Comparison of ENCODE assay signal across 8 cellular contexts in genomic region chr19:4971424-4971793, GRCh38. TPM values are rescaled to one million over a fixed set of nuclear protein-coding genes. Genes with fewer than 3 reads are reported as not detected.
A peak's percentile ranks its signal among the peaks of the same experiment; 100 is the strongest.
DNase-seq lines count a peak whose midpoint lies in the region; ATAC-seq and TF ChIP-seq lines count a peak whose summit lies in the region.

No MANE protein-coding gene starts in this region.

- POLR2A ChIA-PET in HCT116 (lab: Charles Lee), result interaction anchor here (0.7 to 1.1 kb wide), 3 partner anchors 21 to 105 kb away, joined by 3 to 6 read pairs (median 3); no protein-coding TSS in a partner anchor

- H3K79me2 ChIP-seq in HCT116 (ENCODE audit: insufficient read depth, low read length), result peaks cover 55% of the 10 kb centered on the region
- H3K79me2 ChIP-seq in trophoblast cell (ENCODE audit: control insufficient read depth, insufficient read depth, low read length, poor library complexity), result peaks cover 37% of the 10 kb centered on the region

- H3K79me1 ChIP-seq in trophoblast cell (ENCODE audit: low read length), result peaks cover 32% of the 10 kb centered on the region

- H3K4me1 ChIP-seq in HCT116 (ENCODE audit: control insufficient read depth in 1 of 2, insufficient read depth in 2 of 2, low read length in 2 of 2) (peaks cover 47 to 77% of the 10 kb centered on the region in 2 experiments), esophagus squamous epithelium (peaks cover 47 to 78% (median 52%) of the 10 kb centered on the region in 3 donors), trophoblast cell (ENCODE audit: control insufficient read depth in 1 of 2, insufficient read depth in 2 of 2, low read length in 2 of 2) (peaks cover 29 to 38% of the 10 kb centered on the region in 2 experiments)

- TF ChIP-seq CTCF in HCT116 (IDR thresholded peaks at IDR 0.05 in 2 of 3, conservative IDR thresholded peaks at IDR 0.05 in 1 of 3; ENCODE audit: borderline replicate concordance in 1 of 3, insufficient read depth in 1 of 3, low read depth in 2 of 3, low read length in 2 of 3), result no peak
- TF ChIP-seq CTCF in esophagus squamous epithelium (IDR thresholded peaks at IDR 0.05), result no peak

- H3K27me3 ChIP-seq in HCT116 (ENCODE audit: insufficient read depth, low read length) (no peaks in the 10 kb centered on the region), esophagus squamous epithelium (no peaks in the 10 kb centered on the region), trophoblast cell (ENCODE audit: insufficient read depth, low read length) (no peaks in the 10 kb centered on the region)

- no peak overlapping the region for H2BK5ac ChIP-seq in trophoblast cell (ENCODE audit: low read depth, low read length, poor library complexity)

- H3K4ac ChIP-seq in trophoblast cell (ENCODE audit: low read depth, low read length), result peak overlapping the region; percentile 47

- no peak overlapping the region for H2AFZ ChIP-seq in HCT116 (ENCODE audit: low read depth, low read length, poor library complexity, severe bottlenecking)
- no peak overlapping the region for H2AFZ ChIP-seq in trophoblast cell (ENCODE audit: insufficient read depth, low read length, poor library complexity)

- H3K23ac ChIP-seq in trophoblast cell (ENCODE audit: low read length), result no peak overlapping the region

- H3K9me2 ChIP-seq in HCT116 (ENCODE audit: insufficient read depth), result no peaks in the 10 kb centered on the region

- DNase-seq in AML-193 (lab: John Stamatoyannopoulos, UW) (peak; percentile 15 to 23), HCT116 (ENCODE audit: low read depth, low spot score) (no peak), esophagus squamous epithelium (lab: John Stamatoyannopoulos, UW) (no peak), trophoblast cell (peak; percentile 63 to 66), HCEC 1CT (no peak)
- DNase-seq in activated CD4-positive, alpha-beta T cell treated with anti-CD3 and anti-CD28 coated beads for 48 hours, result peak; percentile 57

- CTCF ChIA-PET in HCT116 (lab: Charles Lee), result interaction anchor here (0.9 to 2.9 kb wide), 3 partner anchors 30 to 101 kb away, joined by 3 to 7 read pairs (median 5); no protein-coding TSS in a partner anchor

- intact Hi-C loops in HCT116 (cut with micrococcal nuclease), result loop anchor here (10.0 kb wide), 1 partner anchor 247 kb away; the partner anchor contains the start of gene DPP9
- intact Hi-C loops in esophagus squamous epithelium (cut with DNase I), result no loop called here

- peak overlapping the region; percentile 53; the same call in 1 of the 2 replicates for H3K9ac ChIP-seq in HCT116 (ENCODE audit: low read length)
- no peak overlapping the region for H3K9ac ChIP-seq in trophoblast cell (ENCODE audit: low read length)

- H3K4me2 ChIP-seq in HCT116 (ENCODE audit: low read length) (peak overlapping the region; percentile 98), trophoblast cell (ENCODE audit: low read length) (peak overlapping the region; percentile 99)

- H3K36me3 ChIP-seq in HCT116 (ENCODE audit: control insufficient read depth in 1 of 2, insufficient read depth in 2 of 2, low read length in 2 of 2), result no peaks in the 10 kb centered on the region
- no peaks in the 10 kb centered on the region for H3K36me3 ChIP-seq in esophagus squamous epithelium
- H3K36me3 ChIP-seq in trophoblast cell (ENCODE audit: control insufficient read depth in 1 of 2, insufficient read depth in 2 of 2, low read length in 2 of 2), result peaks cover 0 to 2% of the 10 kb centered on the region in 2 experiments

- no peak overlapping the region for H4K8ac ChIP-seq in trophoblast cell (ENCODE audit: low read depth, low read length)

- TF ChIP-seq POLR2A in HCT116 (IDR thresholded peaks at IDR 0.05; ENCODE audit: borderline replicate concordance, extremely low read depth, insufficient read depth, insufficient read length) (no peak), esophagus squamous epithelium (IDR thresholded peaks at IDR 0.05) (no peak)

- no TSS peak for BruUV-seq in HCT116 (replicated peaks; lab: Mats Ljungman, UMichigan)

- H3K4me3 ChIP-seq in HCT116 (replicated peaks in 1 of 2; ENCODE audit: low read depth in 1 of 2, low read length in 2 of 2) (peak overlapping the region; percentile 67 to 76), esophagus squamous epithelium (peak overlapping the region; percentile 51 to 76 (median 72)), trophoblast cell (ENCODE audit: low read depth, low read length) (peak overlapping the region; percentile 55)

- H3K27ac ChIP-seq in HCT116 (ENCODE audit: low read depth, low read length), result no peak overlapping the region
- peak overlapping the region; percentile 85 to 92 (median 91) for H3K27ac ChIP-seq in esophagus squamous epithelium
- H3K27ac ChIP-seq in trophoblast cell (ENCODE audit: low read depth, low read length), result peak overlapping the region; percentile 35

- no peak for TF ChIP-seq RAD21 in HCT116 (IDR thresholded peaks at IDR 0.05; ENCODE audit: low read depth)

- no peak overlapping the region for H4K12ac ChIP-seq in trophoblast cell (ENCODE audit: low read depth, low read length)

- RAD21 ChIA-PET in HCT116 (lab: Charles Lee; ENCODE audit: low non-redundant PET in 1 of 2, low total read pairs in 2 of 2, uncharacterized antibody in 2 of 2, unreplicated experiment in 2 of 2), result no interaction called here

- H2BK120ac ChIP-seq in trophoblast cell (ENCODE audit: insufficient read depth, low read length, poor library complexity), result peak overlapping the region; percentile 56

- no peaks in the 10 kb centered on the region for H4K20me1 ChIP-seq in HCT116 (ENCODE audit: insufficient read depth)

- 8 to 16% methylated on average over 7 to 9 of the region's 10 CpGs for WGBS in esophagus squamous epithelium, 2 donors
- WGBS in trophoblast cell (ENCODE audit: extremely low coverage, insufficient coverage, insufficient read length), result no CpG with 5 or more reads among the region's 10 CpGs

- H3K9me3 ChIP-seq in HCT116 (ENCODE audit: control insufficient read depth in 1 of 2, insufficient read depth in 1 of 2, low read depth in 1 of 2, low read length in 2 of 2), result no peaks in the 10 kb centered on the region
- no peaks in the 10 kb centered on the region for H3K9me3 ChIP-seq in esophagus squamous epithelium
- H3K9me3 ChIP-seq in trophoblast cell (ENCODE audit: insufficient read depth, low read depth, low read length), result no peaks in the 10 kb centered on the region

- peak overlapping the region; percentile 24 for H3K18ac ChIP-seq in trophoblast cell (ENCODE audit: low read length)

- peak overlapping the region; percentile 74 for H4K91ac ChIP-seq in trophoblast cell (ENCODE audit: low read depth, low read length)

- peak overlapping the region; percentile 1 for H2BK12ac ChIP-seq in trophoblast cell (ENCODE audit: low read length)

- ATAC-seq in HCT116, result no peak
- no peak for ATAC-seq in HG03439 (IDR thresholded peaks at IDR 0.05; ENCODE audit: unreplicated experiment)
- no peak for ATAC-seq in HG02678 (IDR thresholded peaks at IDR 0.05; ENCODE audit: unreplicated experiment)

- peak overlapping the region; percentile 32 for H2AK5ac ChIP-seq in trophoblast cell (ENCODE audit: low read length)

- peak overlapping the region; percentile 0 for H3K14ac ChIP-seq in trophoblast cell (ENCODE audit: low read length)

TF ChIP-seq in HCT116, 20 proteins besides CTCF, POLR2A, EP300 and RAD21:
- TF ChIP-seq POLR2AphosphoS5 (IDR thresholded peaks at IDR 0.05; ENCODE audit: low read depth, low read length) (no peak), ZBTB33 (IDR thresholded peaks at IDR 0.05; ENCODE audit: extremely low read depth, insufficient replicate concordance, low read length) (no peak), MAX (IDR thresholded peaks at IDR 0.05) (no peak), EGR1 (IDR thresholded peaks at IDR 0.05; ENCODE audit: low read depth) (no peak)

RNA-seq across cellular contexts. Expression of gene KDM4B, which starts 2.5 kb away (rescaled TPM):
- 35.9 TPM for total RNA-seq in HCT116 (2021; ENCODE audit: unreplicated experiment)
- polyA plus RNA-seq in HCT116 (2012), result 27.3 and 29.2 TPM in 2 replicates
- total RNA-seq in esophagus squamous epithelium, result 10 to 100 TPM; 14.0 to 39.9 (median 19.5) TPM
- polyA plus RNA-seq in trophoblast cell (2013), result 37.1 and 37.3 TPM in 2 replicates

Comparison
In these comparisons a context has a peak if more than half of its experiments do, and no peak if none do; other contexts are left out.
1. DNase-seq: peak in AML-193 (2 of 2), activated CD4-positive, alpha-beta T cell treated with anti-CD3 and anti-CD28 coated beads for 48 hours (single experiment) and trophoblast cell (2 of 2); none in HCT116 (single experiment), esophagus squamous epithelium (single experiment) and HCEC 1CT (single experiment).
2. Peak in every context shown above with its lines, with median percentiles within 50 percentile points of each other: H3K4me3 ChIP-seq.